8 cellular contexts compared by ENCODE assay signal in genomic region chr6:117483645-117484016, GRCh38. TPM values are rescaled to one million over a fixed set of nuclear protein-coding genes. Genes with fewer than 3 reads are reported as not detected.
DNase-seq lines count a peak whose midpoint lies in the region; TF ChIP-seq lines count a peak whose summit lies in the region.

No MANE protein-coding gene starts in this region.

- peaks cover 6% of the 10 kb centered on the region; the same call in 1 of the 2 replicates for H3K4me1 ChIP-seq in HUES64 (ENCODE audit: insufficient read depth, low read length)

- 8% methylated on average over 6 of the region's 7 CpGs for WGBS in HUES64

- H3K27me3 ChIP-seq in HUES64 (ENCODE audit: insufficient read depth, low read length): peaks cover 27% of the 10 kb centered on the region

- intact Hi-C loops in activated naive CD4-positive, alpha-beta T cell treated with anti-CD3 and anti-CD28 coated beads for 36 hours (cut with micrococcal nuclease): loop anchor here (1.0 to 5.0 kb wide), 3 partner anchors 73 to 216 kb away; partner anchors contain the start of genes NUS1 and VGLL2

- H3K36me3 Mint-ChIP-seq in activated naive CD4-positive, alpha-beta T cell treated with anti-CD3 and anti-CD28 coated beads for 36 hours (ENCODE audit: low read depth): no peaks in the 10 kb centered on the region
- peaks cover 2% of the 10 kb centered on the region for H3K36me3 Mint-ChIP-seq in T-helper 1 cell treated with Interleukin-12 subunit alpha and Interleukin-12 subunit beta and Interleukin-4 antibody, amounts not matched to agents 30 μg/mL and 1 μg/mL, for 36 hours (ENCODE audit: low read depth)
- no peaks in the 10 kb centered on the region for H3K36me3 Mint-ChIP-seq in osteocyte (ENCODE audit: unreplicated experiment)

- H3K27ac ChIP-seq in HUES64 (ENCODE audit: low read depth, low read length): no peak overlapping the region

- H3K4me3 Mint-ChIP-seq in activated naive CD4-positive, alpha-beta T cell treated with anti-CD3 and anti-CD28 coated beads for 36 hours: peak overlapping the region; percentile 77
- peak overlapping the region; percentile 92 for H3K4me3 Mint-ChIP-seq in T-helper 1 cell treated with Interleukin-12 subunit alpha and Interleukin-12 subunit beta and Interleukin-4 antibody, amounts not matched to agents 30 μg/mL and 1 μg/mL, for 36 hours
- H3K4me3 Mint-ChIP-seq in osteocyte (ENCODE audit: unreplicated experiment): peak overlapping the region; percentile 86

- H3K9me3 ChIP-seq in HUES64 (ENCODE audit: insufficient read depth, low read depth, low read length): peaks cover 6% of the 10 kb centered on the region; the same call in 1 of the 2 replicates

- peak overlapping the region; percentile 13; the same call in 1 of the 2 replicates for H3K9ac ChIP-seq in HUES64 (ENCODE audit: low read depth, low read length)

- H3K27ac Mint-ChIP-seq in activated naive CD4-positive, alpha-beta T cell treated with anti-CD3 and anti-CD28 coated beads for 36 hours: no peak overlapping the region
- peak overlapping the region; percentile 90 for H3K27ac Mint-ChIP-seq in T-helper 1 cell treated with Interleukin-12 subunit alpha and Interleukin-12 subunit beta and Interleukin-4 antibody, amounts not matched to agents 30 μg/mL and 1 μg/mL, for 36 hours
- H3K27ac Mint-ChIP-seq in osteocyte (ENCODE audit: unreplicated experiment): peak overlapping the region; percentile 91

- H3K4me1 Mint-ChIP-seq in activated naive CD4-positive, alpha-beta T cell treated with anti-CD3 and anti-CD28 coated beads for 36 hours (ENCODE audit: low read depth): peaks cover 17% of the 10 kb centered on the region
- H3K4me1 Mint-ChIP-seq in T-helper 1 cell treated with Interleukin-12 subunit alpha and Interleukin-12 subunit beta and Interleukin-4 antibody, amounts not matched to agents 30 μg/mL and 1 μg/mL, for 36 hours (ENCODE audit: low read depth): peaks cover 14% of the 10 kb centered on the region
- H3K4me1 Mint-ChIP-seq in osteocyte (ENCODE audit: unreplicated experiment): peaks cover 31% of the 10 kb centered on the region

- TF ChIP-seq CTCF in osteocyte (IDR thresholded peaks at IDR 0.05): no peak

- no peak for DNase-seq in activated naive CD4-positive, alpha-beta T cell treated with anti-CD3 and anti-CD28 coated beads for 36 hours
- DNase-seq in activated naive CD4-positive, alpha-beta T cell (lab: John Stamatoyannopoulos, UW): no peak
- DNase-seq in fibroblast of gingiva (ENCODE audit: low read depth): peak; percentile 21
- no peak for DNase-seq in osteocyte (ENCODE audit: extremely low spot score, unreplicated experiment)
- DNase-seq in mucosa of gallbladder (ENCODE audit: low spot score): no peak
- DNase-seq in OCI-M2 (lab: John Stamatoyannopoulos, UW; ENCODE audit: unreplicated experiment): no peak

- H3K36me3 ChIP-seq in HUES64 (ENCODE audit: insufficient read depth, low read length): no peaks in the 10 kb centered on the region

- CTCF ChIA-PET in activated naive CD4-positive, alpha-beta T cell treated with anti-CD3 and anti-CD28 coated beads for 36 hours (lab: Charles Lee): interaction anchor here (1.0 to 1.4 kb wide), 2 partner anchors 8 to 34 kb away, joined by 3 read pairs; no protein-coding TSS in a partner anchor

- peak overlapping the region; percentile 82 for H3K4me3 ChIP-seq in HUES64 (ENCODE audit: low read length)

- H3K9me3 Mint-ChIP-seq in activated naive CD4-positive, alpha-beta T cell treated with anti-CD3 and anti-CD28 coated beads for 36 hours: no peaks in the 10 kb centered on the region
- H3K9me3 Mint-ChIP-seq in T-helper 1 cell treated with Interleukin-12 subunit alpha and Interleukin-12 subunit beta and Interleukin-4 antibody, amounts not matched to agents 30 μg/mL and 1 μg/mL, for 36 hours: no peaks in the 10 kb centered on the region
- H3K9me3 Mint-ChIP-seq in osteocyte (ENCODE audit: unreplicated experiment): no peaks in the 10 kb centered on the region

- H3K27me3 Mint-ChIP-seq in activated naive CD4-positive, alpha-beta T cell treated with anti-CD3 and anti-CD28 coated beads for 36 hours (ENCODE audit: low read depth): peaks cover 36% of the 10 kb centered on the region
- peaks cover 59% of the 10 kb centered on the region for H3K27me3 Mint-ChIP-seq in T-helper 1 cell treated with Interleukin-12 subunit alpha and Interleukin-12 subunit beta and Interleukin-4 antibody, amounts not matched to agents 30 μg/mL and 1 μg/mL, for 36 hours (ENCODE audit: low read depth)
- no peaks in the 10 kb centered on the region for H3K27me3 Mint-ChIP-seq in osteocyte (ENCODE audit: unreplicated experiment)

RNA-seq across cellular contexts. Expression of gene DCBLD1, which starts 1.2 kb away (rescaled TPM):
- 1 to 10 TPM; 1.1 to 1.4 TPM for total RNA-seq in activated naive CD4-positive, alpha-beta T cell treated with anti-CD3 and anti-CD28 coated beads for 36 hours
- 10.3 TPM for polyA plus RNA-seq in HUES64 (2013, experiment 1 of 2)
- 10.3 TPM for polyA plus RNA-seq in HUES64 (2013, experiment 2 of 2)
- 12.2 and 14.9 TPM in 2 replicates for total RNA-seq in osteocyte
- total RNA-seq in mucosa of gallbladder: 11.7 TPM

RNA-seq across cellular contexts. Expression of gene ROS1, which starts 57.9 kb away (rescaled TPM):
- not detected for total RNA-seq in activated naive CD4-positive, alpha-beta T cell treated with anti-CD3 and anti-CD28 coated beads for 36 hours
- not detected for polyA plus RNA-seq in HUES64 (2013, experiment 1 of 2)
- polyA plus RNA-seq in HUES64 (2013, experiment 2 of 2): not detected
- not detected in 2 replicates for total RNA-seq in osteocyte
- 0.12 TPM for total RNA-seq in mucosa of gallbladder
